In the genomic region with DNA sequence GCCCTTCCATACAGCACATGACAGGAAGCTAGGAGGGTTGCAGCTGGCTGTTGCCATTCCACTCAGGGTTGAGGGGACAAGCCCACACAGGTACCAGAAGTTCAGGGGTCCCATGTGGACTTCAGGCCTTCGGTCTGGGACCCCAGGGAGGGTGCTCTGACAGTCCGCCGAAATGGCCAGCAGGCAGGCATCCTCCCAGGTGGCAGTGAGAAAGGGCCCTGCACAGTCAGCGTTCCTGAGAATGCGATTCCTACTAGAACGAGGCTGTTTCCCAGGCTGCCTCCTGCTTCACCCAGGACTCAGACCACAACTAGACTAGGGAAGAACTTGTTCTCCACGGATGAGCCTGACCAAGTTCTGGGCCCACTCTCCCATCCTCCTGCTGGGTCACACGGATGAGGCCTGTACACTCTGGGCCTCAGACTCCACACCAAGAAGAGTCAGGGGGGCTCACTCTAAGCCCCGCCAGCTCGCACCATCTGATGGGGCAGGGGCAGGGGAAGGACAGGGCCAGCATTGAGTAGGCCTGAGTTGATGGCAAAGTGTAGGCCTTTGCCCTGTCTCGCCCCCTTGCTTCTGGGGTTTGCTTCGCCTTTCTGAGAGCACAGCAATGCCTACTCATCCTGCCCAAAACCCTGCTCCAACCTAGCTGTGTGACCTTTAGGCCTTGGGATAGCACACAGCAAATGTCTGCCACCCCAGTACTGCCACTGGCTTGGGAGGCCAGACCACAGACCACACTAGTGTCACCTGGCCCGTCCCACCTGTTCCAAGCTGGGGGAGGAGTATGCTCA, we compare ENCODE assay signal across 19 cellular contexts. TPM values are rescaled to one million over a fixed set of nuclear protein-coding genes. Genes with fewer than 3 reads are reported as not detected.
DNase-seq lines count a peak whose midpoint lies in the region; ATAC-seq, FAIRE-seq and TF ChIP-seq lines count a peak whose summit lies in the region.
"Had no signal": no experiment of that assay in that cellular context is flagged by ENCODE, and none has a peak within 500 bp of the region (broad histone marks: within the 10 kb centered on the region; RNA-seq: fewer than 3 reads in every experiment).

No MANE protein-coding gene starts in this region.

- POLR2A ChIA-PET in H1 (lab: Charles Lee; ENCODE audit: partially characterized antibody): interaction anchor here (1.0 to 2.1 kb wide), 3 partner anchors 11 to 36 kb away, joined by 3 to 8 read pairs (median 4); a partner anchor contains a TSS

- no peak overlapping the region for H4K5ac ChIP-seq in H1 (ENCODE audit: insufficient read length, low read depth, low read length)

- peak; percentile 10 for DNase-seq in activated CD8-positive, alpha-beta memory T cell treated with anti-CD3 and anti-CD28 coated beads, Interleukin-2, amount 50 U/mL, for 4 hours
- no peak for DNase-seq in activated CD8-positive, alpha-beta memory T cell treated with anti-CD3 and anti-CD28 coated beads for 24 hours
- no peak for DNase-seq in H1 (ENCODE audit: low read depth in 1 of 2, low spot score in 2 of 2)
- no peak for DNase-seq in neuronal stem cell (ENCODE audit: low spot score)
- DNase-seq in H7: no peak
- DNase-seq in activated CD4-positive, alpha-beta T cell treated with anti-CD3 and anti-CD28 coated beads for 48 hours: no peak
- DNase-seq in natural killer cell treated with Interleukin-12 subunit alpha and Interleukin-12 subunit beta and Interleukin-15 and Interleukin-18, amount 100 ng/mL, for 72 hours (ENCODE audit: low spot score): no peak
- DNase-seq: GF-D8, GOT3, HFFc6, Kasumi-1, NCI-H187 treated with DMSO at 0.1 percent for 48 hours, NCI-H2171, NCI-H446 treated with DMSO at 0.1 percent for 48 hours, NCI-H748 treated with DMSO at 0.1 percent for 48 hours had no signal

- no peaks in the 10 kb centered on the region for H3K9me3 Mint-ChIP-seq in natural killer cell treated with Interleukin-12 subunit alpha and Interleukin-12 subunit beta and Interleukin-15 and Interleukin-18, amount 100 ng/mL, for 72 hours
- H3K9me3 Mint-ChIP-seq: HFFc6 had no signal

- no peaks in the 10 kb centered on the region for H3K4me1 Mint-ChIP-seq in natural killer cell treated with Interleukin-12 subunit alpha and Interleukin-12 subunit beta and Interleukin-15 and Interleukin-18, amount 100 ng/mL, for 72 hours (ENCODE audit: low read depth in 2 of 2)

- H3K27me3 Mint-ChIP-seq in natural killer cell treated with Interleukin-12 subunit alpha and Interleukin-12 subunit beta and Interleukin-15 and Interleukin-18, amount 100 ng/mL, for 72 hours: no peaks in the 10 kb centered on the region

- no peak overlapping the region for H3K27ac Mint-ChIP-seq in natural killer cell treated with Interleukin-12 subunit alpha and Interleukin-12 subunit beta and Interleukin-15 and Interleukin-18, amount 100 ng/mL, for 72 hours
- H3K27ac Mint-ChIP-seq: HFFc6 had no signal

- H2BK15ac ChIP-seq in H1 (ENCODE audit: low read length) (peak overlapping the region; percentile 67; the same call in 1 of the 2 replicates), neuronal stem cell (ENCODE audit: low read length) (no peak overlapping the region)

- H3K27ac ChIP-seq in H1 (ENCODE audit: low read depth, low read length) (no peak overlapping the region), neuronal stem cell (replicated peaks; ENCODE audit: low read length) (no peak overlapping the region)
- H3K27ac ChIP-seq: 22Rv1, BLaER1 had no signal

- no peaks in the 10 kb centered on the region for H3K27me3 ChIP-seq in Loucy (ENCODE audit: insufficient read depth, low read length, poor library complexity, severe bottlenecking)
- H3K27me3 ChIP-seq in H1 (replicated peaks in 1 of 4; ENCODE audit: control insufficient read depth in 3 of 4, extremely low read depth in 1 of 4, insufficient read depth in 3 of 4, low read length in 3 of 4): peaks cover 0 to 4% (median 0%) of the 10 kb centered on the region in 4 experiments; a peak in 2 of 7 replicates
- H3K27me3 ChIP-seq in neuronal stem cell (ENCODE audit: control insufficient read depth in 3 of 3, insufficient read depth in 3 of 3, low read depth in 1 of 3, low read length in 3 of 3): no peaks in the 10 kb centered on the region
- H3K27me3 ChIP-seq in H7 (ENCODE audit: control insufficient read depth, insufficient read depth, low read length): no peaks in the 10 kb centered on the region
- H3K27me3 ChIP-seq: BLaER1 had no signal

- no peaks in the 10 kb centered on the region for H3K9me2 ChIP-seq in Loucy (replicated peaks; ENCODE audit: low read depth, low read length)

- H4K20me1 ChIP-seq in Loucy (ENCODE audit: insufficient read depth, low read length, poor library complexity, severe bottlenecking) (peaks cover 45% of the 10 kb centered on the region), H1 (replicated peaks in 1 of 2; ENCODE audit: control insufficient read depth in 1 of 2, insufficient read depth in 2 of 2, low read length in 2 of 2) (peaks cover 6 to 23% of the 10 kb centered on the region in 2 experiments)

- FAIRE-seq in H1 (lab: Jason Lieb, UNC): no peak

- H3K9ac ChIP-seq in Loucy (ENCODE audit: low read depth, low read length, poor library complexity, severe bottlenecking) (peak overlapping the region; percentile 19), H1 (replicated peaks in 1 of 4; ENCODE audit: extremely low read depth in 1 of 4, low read depth in 3 of 4, low read length in 3 of 4) (no peak overlapping the region), neuronal stem cell (ENCODE audit: low read depth, low read length, poor library complexity) (peak overlapping the region; percentile 24)
- H3K9ac ChIP-seq: BLaER1 had no signal

- ATAC-seq in natural killer cell treated with Interleukin-12 subunit alpha and Interleukin-12 subunit beta and Interleukin-15 and Interleukin-18, amount 100 ng/mL, for 72 hours: no peak
- ATAC-seq: Panc1 had no signal

- no peaks in the 10 kb centered on the region for H3K23me2 ChIP-seq in H1 (ENCODE audit: low read depth, low read length)

- H3K79me2 ChIP-seq in Loucy (ENCODE audit: insufficient read depth, low read length) (peaks cover 100% of the 10 kb centered on the region), H1 (ENCODE audit: control insufficient read depth in 1 of 2, insufficient read depth in 2 of 2, low read length in 2 of 2) (peaks cover 0 to 58% of the 10 kb centered on the region in 2 experiments; a peak in 2 of 4 replicates)

- H3K36me3 ChIP-seq in Loucy (ENCODE audit: insufficient read depth, low read length) (peaks cover 12% of the 10 kb centered on the region; the same call in 1 of the 2 replicates), H1 (ENCODE audit: control insufficient read depth in 2 of 4, insufficient read depth in 4 of 4, low read length in 3 of 4) (no peaks in the 10 kb centered on the region), neuronal stem cell (replicated peaks in 1 of 2; ENCODE audit: control insufficient read depth in 2 of 2, insufficient read depth in 2 of 2, low read length in 2 of 2) (peaks cover 0 to 16% of the 10 kb centered on the region in 2 donors), H7 (replicated peaks; ENCODE audit: control insufficient read depth, insufficient read depth, low read length) (no peaks in the 10 kb centered on the region; the same call in 1 of the 2 replicates)

- H3K4me3 ChIP-seq in Loucy (ENCODE audit: low read length, poor library complexity, severe bottlenecking): no peak overlapping the region
- H3K4me3 ChIP-seq in H1 (ENCODE audit: extremely low read depth in 1 of 4, insufficient read depth in 2 of 4, low read depth in 3 of 4, low read length in 4 of 4): no peak overlapping the region
- no peak overlapping the region for H3K4me3 ChIP-seq in neuronal stem cell (ENCODE audit: low read length in 2 of 2)
- no peak overlapping the region for H3K4me3 ChIP-seq in H7 (ENCODE audit: insufficient read depth, low read depth, low read length)
- H3K4me3 ChIP-seq: BLaER1 had no signal

- H3K4me2 ChIP-seq in Loucy (ENCODE audit: low read depth, low read length, poor library complexity, severe bottlenecking) (no peak overlapping the region), H1 (ENCODE audit: insufficient read depth in 1 of 2, low read depth in 2 of 2, low read length in 2 of 2) (no peak overlapping the region), neuronal stem cell (ENCODE audit: insufficient read depth, low read length, poor library complexity, severe bottlenecking) (no peak overlapping the region)
- H3K4me2 ChIP-seq: BLaER1 had no signal

- 87% methylated on average over 13 of the region's 13 CpGs; no CpG with 5 or more reads in 1 of the 2 experiments for WGBS in H1 (ENCODE audit: extremely low coverage in 1 of 2, insufficient coverage in 1 of 2, insufficient read length in 1 of 2, insufficient replicate concordance in 2 of 2, low coverage in 1 of 2, low lambda C conversion rate in 2 of 2, missing lambda C conversion rate in 1 of 2), 2 experiments
- WGBS in neuronal stem cell (ENCODE audit: extremely low coverage in 2 of 2, insufficient read length in 2 of 2, insufficient replicate concordance in 1 of 2), 2 donors: no CpG with 5 or more reads among the region's 13 CpGs

- H2BK5ac ChIP-seq in H1 (ENCODE audit: low read depth, low read length): peak overlapping the region; percentile 41; the same call in 1 of the 2 replicates
- no peak overlapping the region for H2BK5ac ChIP-seq in neuronal stem cell (ENCODE audit: low read length)

- no peak overlapping the region for H3K4me3 Mint-ChIP-seq in natural killer cell treated with Interleukin-12 subunit alpha and Interleukin-12 subunit beta and Interleukin-15 and Interleukin-18, amount 100 ng/mL, for 72 hours
- H3K4me3 Mint-ChIP-seq: HFFc6 had no signal

- H3K4me1 ChIP-seq in Loucy (ENCODE audit: insufficient read depth, low read length, poor library complexity, severe bottlenecking) (peaks cover 46% of the 10 kb centered on the region), H1 (replicated peaks in 1 of 4; ENCODE audit: control insufficient read depth in 3 of 4, insufficient read depth in 4 of 4, low read length in 3 of 4) (peaks cover 14 to 46% (median 33%) of the 10 kb centered on the region in 4 experiments), neuronal stem cell (ENCODE audit: control insufficient read depth in 2 of 2, insufficient read depth in 1 of 2, low read depth in 1 of 2, low read length in 2 of 2) (peaks cover 6% of the 10 kb centered on the region in 2 donors)

- no peak overlapping the region for H2BK12ac ChIP-seq in H1 (ENCODE audit: low read depth, low read length)
- H2BK12ac ChIP-seq in neuronal stem cell (ENCODE audit: low read length): no peak overlapping the region

- H2BK120ac ChIP-seq in H1 (replicated peaks; ENCODE audit: low read depth, low read length) (no peak overlapping the region), neuronal stem cell (ENCODE audit: low read depth, low read length) (no peak overlapping the region)

- no peak for TF ChIP-seq EP300 in H1 (IDR thresholded peaks at IDR 0.05; ENCODE audit: borderline replicate concordance in 1 of 2, low read depth in 2 of 2, low read length in 2 of 2)

- H3K23ac ChIP-seq in H1 (ENCODE audit: insufficient read length): no peak overlapping the region
- no peak overlapping the region for H3K23ac ChIP-seq in neuronal stem cell (ENCODE audit: low read depth, low read length, poor library complexity)

- no peak for TF ChIP-seq RAD21 in H1 (IDR thresholded peaks at IDR 0.05 in 1 of 2, conservative IDR thresholded peaks at IDR 0.05 in 1 of 2; ENCODE audit: low read depth in 2 of 2, low read length in 2 of 2)

- CTCF ChIA-PET in H1 (lab: Charles Lee; ENCODE audit: partially characterized antibody): interaction anchor here (0.8 kb wide), 3 partner anchors 16 to 191 kb away, joined by 3 read pairs; no protein-coding TSS in a partner anchor

- peak overlapping the region; percentile 42; the same call in 1 of the 2 replicates for H2AK5ac ChIP-seq in H1 (ENCODE audit: low read depth, low read length)
- H2AK5ac ChIP-seq in neuronal stem cell (ENCODE audit: low read depth, low read length): no peak overlapping the region

- H3K14ac ChIP-seq in H1 (ENCODE audit: insufficient read length): no peak overlapping the region
- H3K14ac ChIP-seq in neuronal stem cell (ENCODE audit: low read length): no peak overlapping the region

- peak overlapping the region; percentile 5 for H4K91ac ChIP-seq in H1 (replicated peaks; ENCODE audit: insufficient read length, low read length)
- H4K91ac ChIP-seq in neuronal stem cell (ENCODE audit: low read depth, low read length, poor library complexity): no peak overlapping the region

- H2AFZ ChIP-seq in Loucy (ENCODE audit: low read length) (no peak overlapping the region), H1 (ENCODE audit: low read length) (no peak overlapping the region), neuronal stem cell (ENCODE audit: low read length) (no peak overlapping the region)

- H4K8ac ChIP-seq in H1 (ENCODE audit: extremely low read depth, insufficient read depth, low read length) (peak overlapping the region; percentile 31), neuronal stem cell (ENCODE audit: low read depth, low read length) (no peak overlapping the region)

- H3K36me3 Mint-ChIP-seq in natural killer cell treated with Interleukin-12 subunit alpha and Interleukin-12 subunit beta and Interleukin-15 and Interleukin-18, amount 100 ng/mL, for 72 hours: no peaks in the 10 kb centered on the region

- no peak overlapping the region for H2BK20ac ChIP-seq in H1 (ENCODE audit: low read length)

- no peak overlapping the region for H3K4ac ChIP-seq in H1 (replicated peaks; ENCODE audit: insufficient read length, low read depth, low read length)
- no peak overlapping the region for H3K4ac ChIP-seq in neuronal stem cell (ENCODE audit: low read length)

- H3F3A ChIP-seq in Loucy (ENCODE audit: low read depth): no peaks in the 10 kb centered on the region

- H3K18ac ChIP-seq in H1 (ENCODE audit: extremely low read depth, low read length): peak overlapping the region; percentile 38; the same call in 1 of the 2 replicates
- H3K18ac ChIP-seq in neuronal stem cell (ENCODE audit: low read length): no peak overlapping the region

- H3K9me3 ChIP-seq in Loucy (ENCODE audit: insufficient read depth, low read depth, low read length) (no peaks in the 10 kb centered on the region), H1 (ENCODE audit: insufficient read depth in 2 of 2, low read depth in 1 of 2, low read length in 1 of 2) (no peaks in the 10 kb centered on the region), neuronal stem cell (replicated peaks in 1 of 2; ENCODE audit: control insufficient read depth in 2 of 2, insufficient read depth in 1 of 2, low read depth in 1 of 2, low read length in 2 of 2) (no peaks in the 10 kb centered on the region)
- H3K9me3 ChIP-seq: BLaER1 had no signal

- TF ChIP-seq CTCF in Loucy (conservative IDR thresholded peaks at IDR 0.05; ENCODE audit: low read length) (no peak), H1 (IDR thresholded peaks at IDR 0.05; ENCODE audit: control extremely low read depth in 1 of 3, insufficient read depth in 1 of 3, low read depth in 1 of 3, low read length in 3 of 3) (no peak)

- no peak for TF ChIP-seq POLR2A in H1 (IDR thresholded peaks at IDR 0.05; ENCODE audit: control extremely low read depth in 1 of 2, low read depth in 2 of 2, low read length in 2 of 2)

- H3K79me1 ChIP-seq in H1 (ENCODE audit: low read depth, low read length) (peaks cover 10% of the 10 kb centered on the region), neuronal stem cell (ENCODE audit: low read depth, low read length) (no peaks in the 10 kb centered on the region)

- H3K56ac ChIP-seq in H1 (replicated peaks; ENCODE audit: insufficient read length, low read depth, low read length): no peak overlapping the region

RNA-seq across cellular contexts. Expression of a gene that starts 14.0 kb away (rescaled TPM):
- 1.2 TPM in 2 replicates for total RNA-seq in H1 (2021; fragmentation: NEBNext Ultra II Directional; extraction: Animal tissue kit (Norgen Biotek cat#: 25700))
- 0.19 and 0.21 TPM in 2 replicates for polyA plus RNA-seq in H1 (2011; rRNA removed)
- polyA plus RNA-seq in H1 (2011; cell fraction: cytosol; rRNA removed): 0.08 TPM
- polyA plus RNA-seq in H1 (2011; cell fraction: nucleus; rRNA removed): 2.4 TPM
- 0.19 to 0.30 TPM (median 0.24 TPM) in 4 replicates for polyA plus RNA-seq in H1 (2012, experiment 1 of 2)
- 0.01 TPM for polyA plus RNA-seq in H1 (2012, experiment 2 of 2)
- 0.20 TPM for polyA plus RNA-seq in H1 (2013, experiment 1 of 2)
- polyA plus RNA-seq in H1 (2013, experiment 2 of 2): 0.13 TPM
- polyA minus RNA-seq in H1 (2011; rRNA and poly(A)+ RNA removed): 6.2 and 7.3 TPM in 2 replicates
- 1.0 TPM for polyA minus RNA-seq in H1 (2011; cell fraction: cytosol; rRNA and poly(A)+ RNA removed)
- polyA minus RNA-seq in H1 (2011; cell fraction: nucleus; rRNA and poly(A)+ RNA removed): 21.4 TPM
- 0.08 TPM for polyA plus RNA-seq in neuronal stem cell (2013, experiment 1 of 2)
- 0.11 TPM for polyA plus RNA-seq in neuronal stem cell (2013, experiment 2 of 2)
- 0.83 and 1.9 TPM in 2 replicates for total RNA-seq in H7 (2014; rRNA removed; shearing (Covaris generic))
- 1 to 10 TPM in 1 of 2 donors, under 1 TPM in 1; 0.52 to 1.1 TPM for total RNA-seq in natural killer cell treated with Interleukin-12 subunit alpha and Interleukin-12 subunit beta and Interleukin-15 and Interleukin-18, amount 100 ng/mL, for 72 hours

Comparison
In these comparisons a context has a peak if more than half of its experiments do, and no peak if none do; other contexts are left out.
1. H3K9ac ChIP-seq: peak in Loucy (single experiment) and neuronal stem cell (single experiment); none in H1 (0 of 4).